Comparison of ENCODE assay signal across 8 cellular contexts in genomic region chr17:42964161-42964932, GRCh38. TPM values are rescaled to one million over a fixed set of nuclear protein-coding genes. Genes with fewer than 3 reads are reported as not detected.
DNase-seq lines count a peak whose midpoint lies in the region; ATAC-seq, FAIRE-seq and TF ChIP-seq lines count a peak whose summit lies in the region.

AARSD1 (minus strand) TSS chr17:42964454; CDS start chr17:42964440, 14 bp downstream.

- peaks cover 19% of the 10 kb centered on the region for H3K79me2 ChIP-seq in keratinocyte (ENCODE audit: control insufficient read depth, insufficient read depth, low read length)

- FAIRE-seq in keratinocyte (lab: Jason Lieb, UNC), result peak; percentile 82

- no peaks in the 10 kb centered on the region for H3K9me1 ChIP-seq in keratinocyte (ENCODE audit: control insufficient read depth, extremely low read depth, insufficient read depth, low read length)

- H3K36me3 ChIP-seq in A673 (ENCODE audit: insufficient read depth, low read length, poor library complexity, severe bottlenecking), result peaks cover 4% of the 10 kb centered on the region
- H3K36me3 ChIP-seq in keratinocyte (ENCODE audit: control insufficient read depth in 2 of 2, extremely low read depth in 1 of 2, insufficient read depth in 2 of 2, low read length in 2 of 2), result peaks cover 11 to 15% of the 10 kb centered on the region in 2 experiments

- DNase-seq in A673 (ENCODE audit: low spot score), result peak; percentile 88
- DNase-seq in NCI-H460 (ENCODE audit: extremely low read depth, low read depth), result peak; percentile 93
- peak; percentile 87 for DNase-seq in activated CD4-positive, CD25-positive, alpha-beta regulatory T cell treated with anti-CD3 and anti-CD28 coated beads, Interleukin-2, amount 50 U/mL, for 72 hours
- DNase-seq in cerebellar cortex (ENCODE audit: low spot score), result peak; percentile 95
- peak; percentile 79 for DNase-seq in keratinocyte (ENCODE audit: low read depth, low spot score)
- DNase-seq in stimulated activated CD4-positive, alpha-beta T cell treated with anti-CD3 and anti-CD28 coated beads, Interleukin-12 subunit alpha, Interleukin-12 subunit beta, amount 100 ng/mL, for 48 hours (ENCODE audit: low read depth in 2 of 3, low spot score in 1 of 3), result peak; percentile 82 to 87 (median 87)

- intact Hi-C loops in A673 (cut with micrococcal nuclease; ENCODE audit: unreplicated experiment), result no loop called here

- TF ChIP-seq CTCF in A673 (conservative IDR thresholded peaks at IDR 0.05; ENCODE audit: low read depth, low read length), result no peak
- TF ChIP-seq CTCF in keratinocyte (optimal IDR thresholded peaks at IDR 0.05 in 1 of 3, IDR thresholded peaks at IDR 0.05 in 1 of 3, conservative IDR thresholded peaks at IDR 0.05 in 1 of 3; ENCODE audit: extremely low read depth in 1 of 3, insufficient read depth in 2 of 3, low read length in 3 of 3), result no peak

- peak within 1 kb of the TSS; percentile 82 for H3K4me2 ChIP-seq in keratinocyte (ENCODE audit: control insufficient read depth, extremely low read depth, insufficient read depth, low read depth, low read length)

- H4K20me1 ChIP-seq in keratinocyte (ENCODE audit: control insufficient read depth, extremely low read depth, insufficient read depth, low read length), result no peaks in the 10 kb centered on the region

- TSS peak; percentile 86 for BruUV-seq in A673 (replicated peaks; lab: Mats Ljungman, UMichigan)

- peak within 1 kb of the TSS; percentile 72 for H3K9ac ChIP-seq in keratinocyte (ENCODE audit: control insufficient read depth, extremely low read depth, insufficient read depth, low read length)

- H3K4me3 ChIP-seq in A673 (ENCODE audit: low read depth, low read length, poor library complexity, severe bottlenecking) (peak within 1 kb of the TSS; percentile 71), keratinocyte (ENCODE audit: control insufficient read depth in 2 of 3, extremely low read depth in 1 of 3, insufficient read depth in 2 of 3, low read depth in 1 of 3, low read length in 3 of 3) (peak within 1 kb of the TSS; percentile 58 to 72 (median 61))

- CTCF ChIA-PET in A673 (lab: Charles Lee), result interaction anchor here (1.2 kb wide), 1 partner anchor 34 kb away, joined by 3 read pairs; the partner anchor contains the start of gene RPL27

- H3K9me3 ChIP-seq in A673 (ENCODE audit: low read depth, low read length, poor library complexity, severe bottlenecking), result no peaks in the 10 kb centered on the region
- no peaks in the 10 kb centered on the region for H3K9me3 ChIP-seq in keratinocyte (ENCODE audit: control insufficient read depth, low read depth, low read length)

- dilution Hi-C loops in keratinocyte (cut with MboI; ENCODE audit: extremely low pct_ligation_motif_present, low sequenced_read_pairs), result no loop called here

- peak; percentile 83 for ATAC-seq in GM18909 (IDR thresholded peaks at IDR 0.05; ENCODE audit: poor library complexity, unreplicated experiment)
- peak; percentile 71 for ATAC-seq in HG03378 (IDR thresholded peaks at IDR 0.05; ENCODE audit: unreplicated experiment)

- H3K4me1 ChIP-seq in A673 (ENCODE audit: insufficient read depth, low read length, poor library complexity, severe bottlenecking), result no peaks in the 10 kb centered on the region
- peaks cover 5% of the 10 kb centered on the region for H3K4me1 ChIP-seq in keratinocyte (ENCODE audit: control insufficient read depth, extremely low read depth, insufficient read depth, low read length)

- H3K27ac ChIP-seq in A673 (ENCODE audit: low read depth, low read length, poor library complexity, severe bottlenecking) (peak within 1 kb of the TSS; percentile 58), keratinocyte (ENCODE audit: control insufficient read depth, insufficient read depth, low read length) (peak within 1 kb of the TSS; percentile 37)

- H3K27me3 ChIP-seq in A673 (replicated peaks; ENCODE audit: insufficient read depth, low read depth, low read length, poor library complexity) (no peaks in the 10 kb centered on the region), keratinocyte (ENCODE audit: control insufficient read depth, extremely low read depth, insufficient read depth, low read length) (no peaks in the 10 kb centered on the region)

- POLR2A ChIA-PET in A673 (lab: Charles Lee; ENCODE audit: low non-redundant PET), result no interaction called here

- peak within 1 kb of the TSS; percentile 87 for H2AFZ ChIP-seq in keratinocyte (ENCODE audit: control insufficient read depth, low read length)

RNA-seq across cellular contexts. Expression of gene AARSD1, which starts in this region (rescaled TPM):
- 32.9 and 36.0 TPM in 2 replicates for total RNA-seq in A673 (2021)
- total RNA-seq in NCI-H460 (2014; rRNA removed; shearing (Covaris generic)), result 33.0 and 38.7 TPM in 2 replicates
- 67.5 and 82.7 TPM in 2 replicates for polyA plus RNA-seq in NCI-H460 (2014; cell fraction: nucleus; rRNA removed)
- polyA plus RNA-seq in keratinocyte, result 38.5 to 49.3 TPM (median 45.0 TPM) in 3 replicates
- polyA plus RNA-seq in keratinocyte (2011; ENCODE audit: low read depth), result 16.7 TPM
- polyA plus RNA-seq in keratinocyte (2011; cell fraction: cytosol; rRNA removed), result 26.0 and 30.7 TPM in 2 replicates
- polyA plus RNA-seq in keratinocyte (2011; cell fraction: nucleus; rRNA removed), result 58.3 and 60.5 TPM in 2 replicates
- 23.8 and 36.0 TPM in 2 replicates for polyA plus RNA-seq in keratinocyte (2012; ENCODE audit: low replicate concordance)
- 29.1 to 31.9 TPM (median 29.4 TPM) in 3 replicates for polyA minus RNA-seq in keratinocyte
- 14.0 TPM for polyA minus RNA-seq in keratinocyte (2011; cell fraction: cytosol; rRNA and poly(A)+ RNA removed)
- 15.1 and 23.3 TPM in 2 replicates for polyA minus RNA-seq in keratinocyte (2011; cell fraction: nucleus; rRNA and poly(A)+ RNA removed)

Comparison
In these comparisons a context has a peak if more than half of its experiments do, and no peak if none do; other contexts are left out.
1. Peak in every context shown above with its lines: DNase-seq, ATAC-seq, H3K4me3 ChIP-seq and H3K27ac ChIP-seq.